1 cellular context compared by ENCODE assay signal in the genomic region with DNA sequence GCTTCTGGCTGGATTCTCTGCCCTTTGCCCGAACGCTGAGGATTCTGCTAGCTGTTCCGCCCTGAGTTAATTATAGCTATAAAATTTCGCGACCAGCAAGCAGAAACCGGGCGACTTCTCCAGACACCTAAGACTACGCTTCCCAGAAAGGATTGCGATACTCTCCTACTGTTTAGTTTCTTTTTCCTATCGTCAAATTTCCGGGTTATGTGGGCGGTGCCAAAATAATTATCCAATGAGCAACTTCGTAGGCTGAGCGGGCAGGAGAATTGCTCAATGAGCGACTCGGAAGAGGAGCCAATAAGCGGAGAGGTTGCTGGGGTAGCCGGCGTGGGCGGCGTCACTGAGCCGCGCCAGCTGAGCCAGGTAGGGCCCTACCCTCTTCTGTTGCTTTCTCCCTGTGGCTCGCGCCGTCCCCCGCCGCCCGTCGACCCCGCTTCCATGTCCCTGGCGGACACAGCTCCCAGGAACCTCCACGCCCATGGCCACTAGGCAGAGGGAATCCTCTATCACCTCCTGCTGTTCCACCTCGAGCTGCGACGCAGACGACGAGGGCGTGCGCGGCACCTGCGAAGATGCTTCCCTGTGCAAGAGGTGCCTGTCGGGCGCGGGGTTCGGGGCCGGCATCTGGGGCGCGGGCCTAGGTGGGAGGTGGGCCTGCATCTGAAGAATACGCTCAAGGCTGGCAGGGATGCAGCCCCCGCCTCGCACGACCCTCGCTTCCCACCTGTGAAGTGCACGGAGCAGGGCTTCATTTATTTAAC.
A peak's percentile ranks its signal among the peaks of the same experiment; 100 is the strongest.
TF ChIP-seq lines count a peak whose summit lies in the region.

A gene (plus strand): TSS at position 340 of the 764 bp plus-strand sequence. CDS start 142 bp downstream, at position 482.

TF ChIP-seq in HepG2, 621 proteins besides CTCF, POLR2A, EP300 and RAD21 (continued from another document and continues in another):
- TF ChIP-seq, protein P1, sequence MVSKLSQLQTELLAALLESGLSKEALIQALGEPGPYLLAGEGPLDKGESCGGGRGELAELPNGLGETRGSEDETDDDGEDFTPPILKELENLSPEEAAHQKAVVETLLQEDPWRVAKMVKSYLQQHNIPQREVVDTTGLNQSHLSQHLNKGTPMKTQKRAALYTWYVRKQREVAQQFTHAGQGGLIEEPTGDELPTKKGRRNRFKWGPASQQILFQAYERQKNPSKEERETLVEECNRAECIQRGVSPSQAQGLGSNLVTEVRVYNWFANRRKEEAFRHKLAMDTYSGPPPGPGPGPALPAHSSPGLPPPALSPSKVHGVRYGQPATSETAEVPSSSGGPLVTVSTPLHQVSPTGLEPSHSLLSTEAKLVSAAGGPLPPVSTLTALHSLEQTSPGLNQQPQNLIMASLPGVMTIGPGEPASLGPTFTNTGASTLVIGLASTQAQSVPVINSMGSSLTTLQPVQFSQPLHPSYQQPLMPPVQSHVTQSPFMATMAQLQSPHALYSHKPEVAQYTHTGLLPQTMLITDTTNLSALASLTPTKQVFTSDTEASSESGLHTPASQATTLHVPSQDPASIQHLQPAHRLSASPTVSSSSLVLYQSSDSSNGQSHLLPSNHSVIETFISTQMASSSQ (IDR thresholded peaks at IDR 0.05; ENCODE audit: low read depth): 0 out of 2 replicates have a peak, but pooled peaks have one; percentile 32
- TF ChIP-seq, protein P1 (CRISPR knock-in tag; IDR thresholded peaks at IDR 0.05; ENCODE audit: borderline replicate concordance): peak; percentile 48; the same call in 1 of the 2 replicates
- 0 out of 2 replicates have a peak, but pooled peaks have one; percentile 50 for TF ChIP-seq ZNF678 (CRISPR knock-in tag; IDR thresholded peaks at IDR 0.05)
- TF ChIP-seq ZNF563 (CRISPR knock-in tag; IDR thresholded peaks at IDR 0.05): no peak; the same call in 1 of the 2 replicates
- TF ChIP-seq, protein P2, sequence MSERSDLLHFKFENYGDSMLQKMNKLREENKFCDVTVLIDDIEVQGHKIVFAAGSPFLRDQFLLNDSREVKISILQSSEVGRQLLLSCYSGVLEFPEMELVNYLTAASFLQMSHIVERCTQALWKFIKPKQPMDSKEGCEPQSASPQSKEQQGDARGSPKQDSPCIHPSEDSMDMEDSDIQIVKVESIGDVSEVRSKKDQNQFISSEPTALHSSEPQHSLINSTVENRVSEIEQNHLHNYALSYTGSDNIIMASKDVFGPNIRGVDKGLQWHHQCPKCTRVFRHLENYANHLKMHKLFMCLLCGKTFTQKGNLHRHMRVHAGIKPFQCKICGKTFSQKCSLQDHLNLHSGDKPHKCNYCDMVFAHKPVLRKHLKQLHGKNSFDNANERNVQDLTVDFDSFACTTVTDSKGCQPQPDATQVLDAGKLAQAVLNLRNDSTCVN (CRISPR knock-in tag; IDR thresholded peaks at IDR 0.05; ENCODE audit: borderline replicate concordance): no peak
- TF ChIP-seq HNRNPK (IDR thresholded peaks at IDR 0.05; ENCODE audit: low read depth, low read length, poor library complexity, severe bottlenecking): no peak
- TF ChIP-seq RNF2 (conservative IDR thresholded peaks at IDR 0.05; ENCODE audit: low read depth): peak; percentile 84
- TF ChIP-seq SCMH1 (CRISPR knock-in tag; IDR thresholded peaks at IDR 0.05; ENCODE audit: borderline replicate concordance): no peak
- TF ChIP-seq SIX4 (CRISPR knock-in tag; IDR thresholded peaks at IDR 0.05): 0 out of 2 replicates have a peak, but pooled peaks have one; percentile 36
- peak; percentile 21; the same call in 1 of the 2 replicates for TF ChIP-seq CBX5 (CRISPR knock-in tag; IDR thresholded peaks at IDR 0.05; ENCODE audit: borderline replicate concordance)
- TF ChIP-seq HNRNPUL1 (IDR thresholded peaks at IDR 0.05; ENCODE audit: low read depth, low read length): no peak
- TF ChIP-seq, protein P3, sequence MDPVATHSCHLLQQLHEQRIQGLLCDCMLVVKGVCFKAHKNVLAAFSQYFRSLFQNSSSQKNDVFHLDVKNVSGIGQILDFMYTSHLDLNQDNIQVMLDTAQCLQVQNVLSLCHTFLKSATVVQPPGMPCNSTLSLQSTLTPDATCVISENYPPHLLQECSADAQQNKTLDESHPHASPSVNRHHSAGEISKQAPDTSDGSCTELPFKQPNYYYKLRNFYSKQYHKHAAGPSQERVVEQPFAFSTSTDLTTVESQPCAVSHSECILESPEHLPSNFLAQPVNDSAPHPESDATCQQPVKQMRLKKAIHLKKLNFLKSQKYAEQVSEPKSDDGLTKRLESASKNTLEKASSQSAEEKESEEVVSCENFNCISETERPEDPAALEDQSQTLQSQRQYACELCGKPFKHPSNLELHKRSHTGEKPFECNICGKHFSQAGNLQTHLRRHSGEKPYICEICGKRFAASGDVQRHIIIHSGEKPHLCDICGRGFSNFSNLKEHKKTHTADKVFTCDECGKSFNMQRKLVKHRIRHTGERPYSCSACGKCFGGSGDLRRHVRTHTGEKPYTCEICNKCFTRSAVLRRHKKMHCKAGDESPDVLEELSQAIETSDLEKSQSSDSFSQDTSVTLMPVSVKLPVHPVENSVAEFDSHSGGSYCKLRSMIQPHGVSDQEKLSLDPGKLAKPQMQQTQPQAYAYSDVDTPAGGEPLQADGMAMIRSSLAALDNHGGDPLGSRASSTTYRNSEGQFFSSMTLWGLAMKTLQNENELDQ (CRISPR knock-in tag; IDR thresholded peaks at IDR 0.05; ENCODE audit: borderline replicate concordance): peak; percentile 92; the same call in 1 of the 2 replicates
- no peak for TF ChIP-seq ZNF33B (CRISPR knock-in tag; IDR thresholded peaks at IDR 0.05)
- TF ChIP-seq, protein P4, sequence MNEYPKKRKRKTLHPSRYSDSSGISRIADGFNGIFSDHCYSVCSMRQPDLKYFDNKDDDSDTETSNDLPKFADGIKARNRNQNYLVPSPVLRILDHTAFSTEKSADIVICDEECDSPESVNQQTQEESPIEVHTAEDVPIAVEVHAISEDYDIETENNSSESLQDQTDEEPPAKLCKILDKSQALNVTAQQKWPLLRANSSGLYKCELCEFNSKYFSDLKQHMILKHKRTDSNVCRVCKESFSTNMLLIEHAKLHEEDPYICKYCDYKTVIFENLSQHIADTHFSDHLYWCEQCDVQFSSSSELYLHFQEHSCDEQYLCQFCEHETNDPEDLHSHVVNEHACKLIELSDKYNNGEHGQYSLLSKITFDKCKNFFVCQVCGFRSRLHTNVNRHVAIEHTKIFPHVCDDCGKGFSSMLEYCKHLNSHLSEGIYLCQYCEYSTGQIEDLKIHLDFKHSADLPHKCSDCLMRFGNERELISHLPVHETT (CRISPR knock-in tag; conservative IDR thresholded peaks at IDR 0.05): no peak; the same call in 1 of the 2 replicates
- TF ChIP-seq RFX5 (IDR thresholded peaks at IDR 0.05; ENCODE audit: low read depth, low read length): no peak
- peak; percentile 30; the same call in 1 of the 2 replicates for TF ChIP-seq SP5 (CRISPR knock-in tag; IDR thresholded peaks at IDR 0.05; ENCODE audit: borderline replicate concordance, low read depth)
- TF ChIP-seq MYC (CRISPR knock-in tag; IDR thresholded peaks at IDR 0.05; ENCODE audit: borderline replicate concordance): peak; percentile 82
- TF ChIP-seq, protein P5, sequence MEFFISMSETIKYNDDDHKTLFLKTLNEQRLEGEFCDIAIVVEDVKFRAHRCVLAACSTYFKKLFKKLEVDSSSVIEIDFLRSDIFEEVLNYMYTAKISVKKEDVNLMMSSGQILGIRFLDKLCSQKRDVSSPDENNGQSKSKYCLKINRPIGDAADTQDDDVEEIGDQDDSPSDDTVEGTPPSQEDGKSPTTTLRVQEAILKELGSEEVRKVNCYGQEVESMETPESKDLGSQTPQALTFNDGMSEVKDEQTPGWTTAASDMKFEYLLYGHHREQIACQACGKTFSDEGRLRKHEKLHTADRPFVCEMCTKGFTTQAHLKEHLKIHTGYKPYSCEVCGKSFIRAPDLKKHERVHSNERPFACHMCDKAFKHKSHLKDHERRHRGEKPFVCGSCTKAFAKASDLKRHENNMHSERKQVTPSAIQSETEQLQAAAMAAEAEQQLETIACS (CRISPR knock-in tag; IDR thresholded peaks at IDR 0.05): 0 out of 2 replicates have a peak, but pooled peaks have one; percentile 38
- TF ChIP-seq HNRNPLL (IDR thresholded peaks at IDR 0.05; ENCODE audit: low read depth, low read length, poor library complexity, severe bottlenecking): peak; percentile 60
- TF ChIP-seq, protein P6, sequence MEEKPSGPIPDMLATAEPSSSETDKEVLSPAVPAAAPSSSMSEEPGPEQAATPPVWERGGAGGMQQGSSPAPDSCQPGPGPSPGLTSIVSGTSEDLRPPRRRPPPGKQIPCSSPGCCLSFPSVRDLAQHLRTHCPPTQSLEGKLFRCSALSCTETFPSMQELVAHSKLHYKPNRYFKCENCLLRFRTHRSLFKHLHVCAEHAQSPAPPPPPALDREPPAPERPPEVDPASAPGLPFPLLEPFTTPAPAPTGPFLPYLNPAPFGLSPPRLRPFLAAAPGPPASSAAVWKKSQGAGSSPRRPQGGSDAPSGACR (CRISPR knock-in tag; IDR thresholded peaks at IDR 0.05): no peak
- 0 out of 2 replicates have a peak, but pooled peaks have one; percentile 72 for TF ChIP-seq ZNF543 (CRISPR knock-in tag; IDR thresholded peaks at IDR 0.05)
- no peak for TF ChIP-seq ZNF737 (CRISPR knock-in tag; IDR thresholded peaks at IDR 0.05; ENCODE audit: borderline replicate concordance)
- TF ChIP-seq ONECUT2 (CRISPR knock-in tag; IDR thresholded peaks at IDR 0.05): no peak
- TF ChIP-seq ZNF253 (CRISPR knock-in tag; IDR thresholded peaks at IDR 0.05; ENCODE audit: borderline replicate concordance): peak; percentile 87; the same call in 1 of the 2 replicates
- peak; percentile 96 for TF ChIP-seq KAT8 (CRISPR knock-in tag; IDR thresholded peaks at IDR 0.05)
- no peak for TF ChIP-seq ZFP36 (IDR thresholded peaks at IDR 0.05; ENCODE audit: borderline replicate concordance, low read depth, low read length, partially characterized antibody)
- TF ChIP-seq HDAC1 (CRISPR knock-in tag; IDR thresholded peaks at IDR 0.05): peak; percentile 95
- no peak for TF ChIP-seq RORA (CRISPR knock-in tag; IDR thresholded peaks at IDR 0.05)
- TF ChIP-seq, protein P7, sequence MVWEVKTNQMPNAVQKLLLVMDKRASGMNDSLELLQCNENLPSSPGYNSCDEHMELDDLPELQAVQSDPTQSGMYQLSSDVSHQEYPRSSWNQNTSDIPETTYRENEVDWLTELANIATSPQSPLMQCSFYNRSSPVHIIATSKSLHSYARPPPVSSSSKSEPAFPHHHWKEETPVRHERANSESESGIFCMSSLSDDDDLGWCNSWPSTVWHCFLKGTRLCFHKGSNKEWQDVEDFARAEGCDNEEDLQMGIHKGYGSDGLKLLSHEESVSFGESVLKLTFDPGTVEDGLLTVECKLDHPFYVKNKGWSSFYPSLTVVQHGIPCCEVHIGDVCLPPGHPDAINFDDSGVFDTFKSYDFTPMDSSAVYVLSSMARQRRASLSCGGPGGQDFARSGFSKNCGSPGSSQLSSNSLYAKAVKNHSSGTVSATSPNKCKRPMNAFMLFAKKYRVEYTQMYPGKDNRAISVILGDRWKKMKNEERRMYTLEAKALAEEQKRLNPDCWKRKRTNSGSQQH (CRISPR knock-in tag; IDR thresholded peaks at IDR 0.05; ENCODE audit: low read depth): no peak
- no peak for TF ChIP-seq ZNF567 (CRISPR knock-in tag; IDR thresholded peaks at IDR 0.05; ENCODE audit: borderline replicate concordance)
- TF ChIP-seq ZNF589 (CRISPR knock-in tag; conservative IDR thresholded peaks at IDR 0.05): peak; percentile 60; the same call in 1 of the 2 replicates
- no peak; the same call in none of the 2 replicates for TF ChIP-seq ZNF547 (CRISPR knock-in tag; IDR thresholded peaks at IDR 0.05)
- TF ChIP-seq KMT2A (CRISPR knock-in tag; IDR thresholded peaks at IDR 0.05): peak; percentile 96
- TF ChIP-seq ZNF616 (CRISPR knock-in tag; IDR thresholded peaks at IDR 0.05; ENCODE audit: low read depth): no peak
- peak; percentile 69 for TF ChIP-seq ZNF501 (CRISPR knock-in tag; IDR thresholded peaks at IDR 0.05)
- peak; percentile 82; the same call in 1 of the 2 replicates for TF ChIP-seq GPN1 (CRISPR knock-in tag; IDR thresholded peaks at IDR 0.05; ENCODE audit: borderline replicate concordance)
- TF ChIP-seq, protein P8, sequence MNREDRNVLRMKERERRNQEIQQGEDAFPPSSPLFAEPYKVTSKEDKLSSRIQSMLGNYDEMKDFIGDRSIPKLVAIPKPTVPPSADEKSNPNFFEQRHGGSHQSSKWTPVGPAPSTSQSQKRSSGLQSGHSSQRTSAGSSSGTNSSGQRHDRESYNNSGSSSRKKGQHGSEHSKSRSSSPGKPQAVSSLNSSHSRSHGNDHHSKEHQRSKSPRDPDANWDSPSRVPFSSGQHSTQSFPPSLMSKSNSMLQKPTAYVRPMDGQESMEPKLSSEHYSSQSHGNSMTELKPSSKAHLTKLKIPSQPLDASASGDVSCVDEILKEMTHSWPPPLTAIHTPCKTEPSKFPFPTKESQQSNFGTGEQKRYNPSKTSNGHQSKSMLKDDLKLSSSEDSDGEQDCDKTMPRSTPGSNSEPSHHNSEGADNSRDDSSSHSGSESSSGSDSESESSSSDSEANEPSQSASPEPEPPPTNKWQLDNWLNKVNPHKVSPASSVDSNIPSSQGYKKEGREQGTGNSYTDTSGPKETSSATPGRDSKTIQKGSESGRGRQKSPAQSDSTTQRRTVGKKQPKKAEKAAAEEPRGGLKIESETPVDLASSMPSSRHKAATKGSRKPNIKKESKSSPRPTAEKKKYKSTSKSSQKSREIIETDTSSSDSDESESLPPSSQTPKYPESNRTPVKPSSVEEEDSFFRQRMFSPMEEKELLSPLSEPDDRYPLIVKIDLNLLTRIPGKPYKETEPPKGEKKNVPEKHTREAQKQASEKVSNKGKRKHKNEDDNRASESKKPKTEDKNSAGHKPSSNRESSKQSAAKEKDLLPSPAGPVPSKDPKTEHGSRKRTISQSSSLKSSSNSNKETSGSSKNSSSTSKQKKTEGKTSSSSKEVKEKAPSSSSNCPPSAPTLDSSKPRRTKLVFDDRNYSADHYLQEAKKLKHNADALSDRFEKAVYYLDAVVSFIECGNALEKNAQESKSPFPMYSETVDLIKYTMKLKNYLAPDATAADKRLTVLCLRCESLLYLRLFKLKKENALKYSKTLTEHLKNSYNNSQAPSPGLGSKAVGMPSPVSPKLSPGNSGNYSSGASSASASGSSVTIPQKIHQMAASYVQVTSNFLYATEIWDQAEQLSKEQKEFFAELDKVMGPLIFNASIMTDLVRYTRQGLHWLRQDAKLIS (CRISPR knock-in tag; IDR thresholded peaks at IDR 0.05): 0 out of 2 replicates have a peak, but pooled peaks have one; percentile 62
- no peak for TF ChIP-seq HNRNPH1 (optimal IDR thresholded peaks at IDR 0.05; ENCODE audit: low read depth, low read length)
- TF ChIP-seq ZEB1 (IDR thresholded peaks at IDR 0.05; ENCODE audit: insufficient replicate concordance, low read depth): peak; percentile 86
- TF ChIP-seq TBL1XR1 (IDR thresholded peaks at IDR 0.05; ENCODE audit: borderline replicate concordance, low read length, partially characterized antibody): peak; percentile 19
- TF ChIP-seq NCOA5 (CRISPR knock-in tag; IDR thresholded peaks at IDR 0.05): no peak
- TF ChIP-seq EZH2 (conservative IDR thresholded peaks at IDR 0.05; ENCODE audit: low read depth, low read length): no peak
- TF ChIP-seq MAFG (CRISPR knock-in tag; IDR thresholded peaks at IDR 0.05): no peak
- TF ChIP-seq HDAC6 (IDR thresholded peaks at IDR 0.05; ENCODE audit: low read depth, low read length): no peak
